Comparison of ENCODE assay signal across 11 cellular contexts in genomic region chr7:129906700-129907099, GRCh38. TPM values are rescaled to one million over a fixed set of nuclear protein-coding genes. Genes with fewer than 3 reads are reported as not detected.
DNase-seq lines count a peak whose midpoint lies in the region; ATAC-seq and TF ChIP-seq lines count a peak whose summit lies in the region.
"Had no signal": no experiment of that assay in that cellular context is flagged by ENCODE, and none has a peak within 500 bp of the region (broad histone marks: within the 10 kb centered on the region; RNA-seq: fewer than 3 reads in every experiment).

No MANE protein-coding gene starts in this region.

- peaks cover 68% of the 10 kb centered on the region for H3K36me3 Mint-ChIP-seq in activated naive CD4-positive, alpha-beta T cell treated with anti-CD3 and anti-CD28 coated beads, Interleukin-2, amount 10 ng/mL, durations not matched to agents 7 days and 5 days

- intact Hi-C loops in body of pancreas (cut with DNase I) (no loop called here), transverse colon (cut with DNase I; ENCODE audit: low total_unique reads) (no loop called here)

- peaks cover 95% of the 10 kb centered on the region for H3K4me1 ChIP-seq in body of pancreas
- peaks cover 0 to 14% (median 9%) of the 10 kb centered on the region in 4 donors for H3K4me1 ChIP-seq in liver (ENCODE audit: control insufficient read depth in 4 of 4, insufficient read depth in 4 of 4, low read length in 3 of 4)
- peaks cover 20 to 40% (median 24%) of the 10 kb centered on the region in 4 donors for H3K4me1 ChIP-seq in transverse colon

- H3K27me3 ChIP-seq in body of pancreas (no peaks in the 10 kb centered on the region), liver (ENCODE audit: control insufficient read depth in 4 of 4, insufficient read depth in 4 of 4, low read length in 3 of 4) (no peaks in the 10 kb centered on the region), transverse colon (no peaks in the 10 kb centered on the region)

- TF ChIP-seq CTCF in body of pancreas (IDR thresholded peaks at IDR 0.05) (no peak), liver (IDR thresholded peaks at IDR 0.05; ENCODE audit: low read depth, low read length, missing input control) (no peak), transverse colon (IDR thresholded peaks at IDR 0.05) (no peak)

- peaks cover 15% of the 10 kb centered on the region for H3K9me3 Mint-ChIP-seq in activated naive CD4-positive, alpha-beta T cell treated with anti-CD3 and anti-CD28 coated beads, Interleukin-2, amount 10 ng/mL, durations not matched to agents 7 days and 5 days

- ATAC-seq in body of pancreas (peak; percentile 87), HG03175 (IDR thresholded peaks at IDR 0.05; ENCODE audit: unreplicated experiment) (no peak), GM19324 (IDR thresholded peaks at IDR 0.05; ENCODE audit: low FRiP score, unreplicated experiment) (no peak)

- 16 to 17% methylated on average over 5 of the region's 5 CpGs for WGBS in body of pancreas, 2 donors
- WGBS in liver, result 50% methylated on average over 5 of the region's 5 CpGs
- WGBS in transverse colon (ENCODE audit: low coverage in 1 of 2), 2 donors, result 38 to 45% methylated on average over 5 of the region's 5 CpGs

- peaks cover 41% of the 10 kb centered on the region for H3K4me1 Mint-ChIP-seq in activated naive CD4-positive, alpha-beta T cell treated with anti-CD3 and anti-CD28 coated beads, Interleukin-2, amount 10 ng/mL, durations not matched to agents 7 days and 5 days

- peak overlapping the region; percentile 81 for H3K27ac Mint-ChIP-seq in activated naive CD4-positive, alpha-beta T cell treated with anti-CD3 and anti-CD28 coated beads, Interleukin-2, amount 10 ng/mL, durations not matched to agents 7 days and 5 days

- H3K36me3 ChIP-seq in body of pancreas (replicated peaks in 1 of 2; ENCODE audit: insufficient read depth in 1 of 2, low read depth in 2 of 2), result no peaks in the 10 kb centered on the region
- peaks cover 0 to 2% (median 0%) of the 10 kb centered on the region in 4 donors for H3K36me3 ChIP-seq in liver (ENCODE audit: control insufficient read depth in 4 of 4, insufficient read depth in 3 of 4, low read depth in 1 of 4, low read length in 3 of 4)
- no peaks in the 10 kb centered on the region for H3K36me3 ChIP-seq in transverse colon

- H3K27me3 Mint-ChIP-seq in activated naive CD4-positive, alpha-beta T cell treated with anti-CD3 and anti-CD28 coated beads, Interleukin-2, amount 10 ng/mL, durations not matched to agents 7 days and 5 days, result no peaks in the 10 kb centered on the region

- H3K4me3 ChIP-seq in body of pancreas (no peak overlapping the region), liver (ENCODE audit: low read depth in 1 of 3, low read length in 3 of 3) (no peak overlapping the region), transverse colon (no peak overlapping the region)

- no peak for TF ChIP-seq RAD21 in liver (IDR thresholded peaks at IDR 0.05)

- H3K9me3 ChIP-seq in body of pancreas (no peaks in the 10 kb centered on the region), liver (ENCODE audit: control insufficient read depth in 4 of 4, low read length in 3 of 4) (no peaks in the 10 kb centered on the region), transverse colon (no peaks in the 10 kb centered on the region)

- in situ Hi-C loops in transverse colon (cut with MboI; ENCODE audit: low pct_ligation_motif_present in 1 of 4, low pct_unique_long_range_greater_than_20kb in 1 of 4, low sequenced_read_pairs in 3 of 4), result no loop called here

- no peak overlapping the region for H3K9ac ChIP-seq in liver (ENCODE audit: low read depth in 1 of 2, low read length in 2 of 2)
- H3K9ac ChIP-seq: KMS-11 had no signal

- peak in 1 of 3 donors; percentile 22 for TF ChIP-seq POLR2A in body of pancreas (IDR thresholded peaks at IDR 0.05)
- no peak for TF ChIP-seq POLR2A in transverse colon (IDR thresholded peaks at IDR 0.05)

- no peak for TF ChIP-seq EP300 in transverse colon (IDR thresholded peaks at IDR 0.05; ENCODE audit: low read depth)

- DNase-seq in activated naive CD4-positive, alpha-beta T cell treated with anti-CD3 and anti-CD28 coated beads, Interleukin-2, amount 10 ng/mL, durations not matched to agents 7 days and 5 days, result no peak
- DNase-seq in activated naive CD4-positive, alpha-beta T cell (lab: John Stamatoyannopoulos, UW), result no peak
- peak in 2 of 4 donors; percentile 50 to 75 for DNase-seq in body of pancreas
- no peak for DNase-seq in transverse colon
- no peak for DNase-seq in pons (ENCODE audit: low spot score)
- DNase-seq: activated effector memory CD4-positive, alpha-beta T cell treated with Interleukin-2 at 50 U/mL for 16 hours; NCI-H524 had no signal

- CTCF ChIA-PET in activated naive CD4-positive, alpha-beta T cell treated with anti-CD3 and anti-CD28 coated beads, Interleukin-2, amount 10 ng/mL, durations not matched to agents 7 days and 5 days (lab: Charles Lee), result no interaction called here

- H3K27ac ChIP-seq in body of pancreas (peak overlapping the region; percentile 21 to 82 (median 70)), liver (ENCODE audit: low read depth in 1 of 2, low read length in 2 of 2) (peak overlapping the region in 1 of 2 donors; percentile 47), transverse colon (peak overlapping the region; percentile 59 to 79 (median 74))
- H3K27ac ChIP-seq: KMS-11 had no signal

- H3K4me3 Mint-ChIP-seq in activated naive CD4-positive, alpha-beta T cell treated with anti-CD3 and anti-CD28 coated beads, Interleukin-2, amount 10 ng/mL, durations not matched to agents 7 days and 5 days, result no peak overlapping the region

TF ChIP-seq in liver, 16 proteins besides CTCF, POLR2A, EP300 and RAD21:
- TF ChIP-seq YY1 (IDR thresholded peaks at IDR 0.05) (peak; percentile 33), HNF4A (conservative IDR thresholded peaks at IDR 0.05) (peak; percentile 71 to 79), NR2F2 (IDR thresholded peaks at IDR 0.05) (peak; percentile 63), SP1 (IDR thresholded peaks at IDR 0.05) (peak; percentile 31), EGR1 (IDR thresholded peaks at IDR 0.05; ENCODE audit: low read depth in 2 of 2) (no peak), RXRA (IDR thresholded peaks at IDR 0.05) (peak; percentile 12 to 19), JUND (IDR thresholded peaks at IDR 0.05) (peak in 1 of 2 donors; percentile 21), TAF1 (conservative IDR thresholded peaks at IDR 0.05) (no peak), HNF4G (IDR thresholded peaks at IDR 0.05) (peak; percentile 28)
- TF ChIP-seq, protein P1, sequence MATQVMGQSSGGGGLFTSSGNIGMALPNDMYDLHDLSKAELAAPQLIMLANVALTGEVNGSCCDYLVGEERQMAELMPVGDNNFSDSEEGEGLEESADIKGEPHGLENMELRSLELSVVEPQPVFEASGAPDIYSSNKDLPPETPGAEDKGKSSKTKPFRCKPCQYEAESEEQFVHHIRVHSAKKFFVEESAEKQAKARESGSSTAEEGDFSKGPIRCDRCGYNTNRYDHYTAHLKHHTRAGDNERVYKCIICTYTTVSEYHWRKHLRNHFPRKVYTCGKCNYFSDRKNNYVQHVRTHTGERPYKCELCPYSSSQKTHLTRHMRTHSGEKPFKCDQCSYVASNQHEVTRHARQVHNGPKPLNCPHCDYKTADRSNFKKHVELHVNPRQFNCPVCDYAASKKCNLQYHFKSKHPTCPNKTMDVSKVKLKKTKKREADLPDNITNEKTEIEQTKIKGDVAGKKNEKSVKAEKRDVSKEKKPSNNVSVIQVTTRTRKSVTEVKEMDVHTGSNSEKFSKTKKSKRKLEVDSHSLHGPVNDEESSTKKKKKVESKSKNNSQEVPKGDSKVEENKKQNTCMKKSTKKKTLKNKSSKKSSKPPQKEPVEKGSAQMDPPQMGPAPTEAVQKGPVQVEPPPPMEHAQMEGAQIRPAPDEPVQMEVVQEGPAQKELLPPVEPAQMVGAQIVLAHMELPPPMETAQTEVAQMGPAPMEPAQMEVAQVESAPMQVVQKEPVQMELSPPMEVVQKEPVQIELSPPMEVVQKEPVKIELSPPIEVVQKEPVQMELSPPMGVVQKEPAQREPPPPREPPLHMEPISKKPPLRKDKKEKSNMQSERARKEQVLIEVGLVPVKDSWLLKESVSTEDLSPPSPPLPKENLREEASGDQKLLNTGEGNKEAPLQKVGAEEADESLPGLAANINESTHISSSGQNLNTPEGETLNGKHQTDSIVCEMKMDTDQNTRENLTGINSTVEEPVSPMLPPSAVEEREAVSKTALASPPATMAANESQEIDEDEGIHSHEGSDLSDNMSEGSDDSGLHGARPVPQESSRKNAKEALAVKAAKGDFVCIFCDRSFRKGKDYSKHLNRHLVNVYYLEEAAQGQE (IDR thresholded peaks at IDR 0.05), result no peak

RNA-seq across cellular contexts. Expression of gene UBE2H, which starts 46.1 kb away (rescaled TPM):
- total RNA-seq in body of pancreas, result 10 to 100 TPM; 92.6 to 93.4 TPM
- total RNA-seq in liver, result 10 to 100 TPM; 35.1 to 84.2 TPM
- 10 to 100 TPM; 11.9 to 12.3 TPM for polyA plus RNA-seq in liver
- 100 to 1,000 TPM in 1 of 4 donors, 10 to 100 TPM in 3; 31.0 to 131 (median 53.3) TPM for total RNA-seq in transverse colon
